ENCODE assay signal across 25 cellular contexts in genomic region chr15:69530234-69530633, GRCh38.
"Had no signal": no experiment of that assay in that cellular context is flagged by ENCODE, and none has a peak within 500 bp of the region (broad histone marks: within the 10 kb centered on the region; RNA-seq: fewer than 3 reads in every experiment).

No MANE protein-coding gene starts in this region.

- H3K27ac Mint-ChIP-seq: activated B cell treated with CpG ODN at 0.5 μM for 24 hours; activated CD4-positive, alpha-beta T cell treated with anti-CD3 and anti-CD28 coated beads for 36 hours; activated naive CD4-positive, alpha-beta T cell treated with anti-CD3 and anti-CD28 coated beads for 36 hours; activated naive CD8-positive, alpha-beta T cell treated with anti-CD3 and anti-CD28 coated beads, Interleukin-2, amount 50 U/mL, for 24 hours; activated T-cell treated with anti-CD3 and anti-CD28 coated beads, Interleukin-2, amount 50 U/mL, for 24 hours; activated T-helper 2 cell treated with anti-CD3 and anti-CD28 coated beads, Interferon-gamma antibody, Interleukin-2, Interleukin-4, amounts not matched to agents 10 μg/mL and 5 μg/mL and 100 μg/mL, durations not matched to agents 14 hours and 24 hours and 36 hours; dendritic cell treated with granulocyte-macrophage colony-stimulating factor and Interleukin-4, amounts not matched to agents 40 ng/mL and 50 ng/mL, for 4 days; T-helper 17 cell had no signal

- ATAC-seq: activated CD4-positive, alpha-beta T cell treated with anti-CD3 and anti-CD28 coated beads for 36 hours; activated naive CD8-positive, alpha-beta T cell treated with anti-CD3 and anti-CD28 coated beads, Interleukin-2, amount 50 U/mL, for 24 hours; body of pancreas; foreskin keratinocyte; T-helper 17 cell; upper lobe of right lung had no signal

- DNase-seq: activated B cell treated with CpG ODN at 0.5 μM for 24 hours; activated CD4-positive, alpha-beta T cell treated with anti-CD3 and anti-CD28 coated beads for 36 hours; activated CD4-positive, alpha-beta T cell treated with anti-CD3 and anti-CD28 coated beads, Interleukin-2, amount 50 U/mL, for 4 hours; activated CD8-positive, alpha-beta memory T cell treated with anti-CD3 and anti-CD28 coated beads for 24 hours; activated CD8-positive, alpha-beta memory T cell treated with anti-CD3 and anti-CD28 coated beads, Interleukin-2, amount 50 U/mL, for 4 hours; activated naive CD4-positive, alpha-beta T cell treated with anti-CD3 and anti-CD28 coated beads for 36 hours; activated naive CD8-positive, alpha-beta T cell treated with anti-CD3 and anti-CD28 coated beads, Interleukin-2, amount 50 U/mL, for 24 hours; activated T-cell treated with anti-CD3 and anti-CD28 coated beads, Interleukin-2, amount 50 U/mL, for 24 hours; body of pancreas; effector CD4-positive, alpha-beta T cell; foreskin keratinocyte; kidney; left ventricle myocardium inferior; mammary epithelial cell; retina; sigmoid colon; stimulated activated CD4-positive, alpha-beta T cell treated with anti-CD3 and anti-CD28 coated beads, Interleukin-2, amount 100 ng/mL, for 48 hours; stimulated activated CD8-positive, alpha-beta memory T cell treated with anti-CD3 and anti-CD28 coated beads, Interleukin-4, amount 100 ng/mL, for 48 hours; stimulated activated naive CD4-positive, alpha-beta T cell treated with Interleukin-2 at 50 U/mL for 16 hours; SW 1271; T-helper 17 cell; upper lobe of right lung had no signal

- H3K4me3 Mint-ChIP-seq: activated B cell treated with CpG ODN at 0.5 μM for 24 hours; activated CD4-positive, alpha-beta T cell treated with anti-CD3 and anti-CD28 coated beads for 36 hours; activated naive CD4-positive, alpha-beta T cell treated with anti-CD3 and anti-CD28 coated beads for 36 hours; activated naive CD8-positive, alpha-beta T cell treated with anti-CD3 and anti-CD28 coated beads, Interleukin-2, amount 50 U/mL, for 24 hours; activated T-cell treated with anti-CD3 and anti-CD28 coated beads, Interleukin-2, amount 50 U/mL, for 24 hours; dendritic cell treated with granulocyte-macrophage colony-stimulating factor and Interleukin-4, amounts not matched to agents 40 ng/mL and 50 ng/mL, for 4 days; T-helper 17 cell had no signal

- H3K36me3 ChIP-seq: left ventricle myocardium inferior, sigmoid colon, thoracic aorta, upper lobe of right lung had no signal

- H3K4me3 ChIP-seq: body of pancreas, left ventricle myocardium inferior, sigmoid colon, thoracic aorta, upper lobe of right lung had no signal

- H3K9me3 ChIP-seq: body of pancreas, sigmoid colon, thoracic aorta, upper lobe of right lung had no signal

- H3K27me3 ChIP-seq: body of pancreas, sigmoid colon, upper lobe of right lung had no signal

- H3K4me1 ChIP-seq: body of pancreas, foreskin keratinocyte, upper lobe of right lung had no signal

- H3K27me3 Mint-ChIP-seq: activated naive CD8-positive, alpha-beta T cell treated with anti-CD3 and anti-CD28 coated beads, Interleukin-2, amount 50 U/mL, for 24 hours had no signal

- H3K4me1 Mint-ChIP-seq: activated B cell treated with CpG ODN at 0.5 μM for 24 hours; activated CD4-positive, alpha-beta T cell treated with anti-CD3 and anti-CD28 coated beads for 36 hours; activated naive CD8-positive, alpha-beta T cell treated with anti-CD3 and anti-CD28 coated beads, Interleukin-2, amount 50 U/mL, for 24 hours; T-helper 17 cell had no signal

- H3K9me3 Mint-ChIP-seq: activated B cell treated with CpG ODN at 0.5 μM for 24 hours; activated naive CD4-positive, alpha-beta T cell treated with anti-CD3 and anti-CD28 coated beads for 36 hours; activated naive CD8-positive, alpha-beta T cell treated with anti-CD3 and anti-CD28 coated beads, Interleukin-2, amount 50 U/mL, for 24 hours; activated T-cell treated with anti-CD3 and anti-CD28 coated beads, Interleukin-2, amount 50 U/mL, for 24 hours; activated T-helper 2 cell treated with anti-CD3 and anti-CD28 coated beads, Interferon-gamma antibody, Interleukin-2, Interleukin-4, amounts not matched to agents 10 μg/mL and 5 μg/mL and 100 μg/mL, durations not matched to agents 14 hours and 24 hours and 36 hours; dendritic cell treated with granulocyte-macrophage colony-stimulating factor and Interleukin-4, amounts not matched to agents 40 ng/mL and 50 ng/mL, for 4 days had no signal

- H3K27ac ChIP-seq: body of pancreas, foreskin keratinocyte, left ventricle myocardium inferior, sigmoid colon, thoracic aorta, upper lobe of right lung had no signal
